Comparison of ENCODE assay signal across 14 cellular contexts in genomic region chr15:68552773-68553172, GRCh38. TPM values are rescaled to one million over a fixed set of nuclear protein-coding genes. Genes with fewer than 3 reads are reported as not detected.
A peak's percentile ranks its signal among the peaks of the same experiment; 100 is the strongest.
DNase-seq lines count a peak whose midpoint lies in the region; ATAC-seq and TF ChIP-seq lines count a peak whose summit lies in the region.
"Had no signal": no experiment of that assay in that cellular context is flagged by ENCODE, and none has a peak within 500 bp of the region (broad histone marks: within the 10 kb centered on the region; RNA-seq: fewer than 3 reads in every experiment).

No MANE protein-coding gene starts in this region.

- peaks cover 1% of the 10 kb centered on the region for H3K27me3 Mint-ChIP-seq in HFFc6 (ENCODE audit: insufficient read depth)
- peaks cover 47% of the 10 kb centered on the region for H3K27me3 Mint-ChIP-seq in activated CD8-positive, alpha-beta memory T cell treated with anti-CD3 and anti-CD28 coated beads, Interleukin-2, amount 10 ng/mL, durations not matched to agents 7 days and 5 days

- CTCF ChIA-PET in activated CD8-positive, alpha-beta memory T cell treated with anti-CD3 and anti-CD28 coated beads, Interleukin-2, amount 10 ng/mL, durations not matched to agents 7 days and 5 days (lab: Charles Lee) = interaction anchor here (0.9 to 7.6 kb wide), 5 partner anchors 16 to 323 kb away, joined by 3 to 134 read pairs (median 3); no protein-coding TSS in a partner anchor

- no peak for TF ChIP-seq CTCF in HFFc6 (IDR thresholded peaks at IDR 0.05)

- peak overlapping the region; percentile 45 for H3K27ac Mint-ChIP-seq in HFFc6
- H3K27ac Mint-ChIP-seq in activated CD8-positive, alpha-beta memory T cell treated with anti-CD3 and anti-CD28 coated beads, Interleukin-2, amount 10 ng/mL, durations not matched to agents 7 days and 5 days = no peak overlapping the region
- H3K27ac Mint-ChIP-seq: activated T-cell treated with anti-CD3 and anti-CD28 coated beads, Interleukin-2, amount 50 U/mL, for 24 hours; CD8-positive, alpha-beta memory T cell; stimulated activated naive CD8-positive, alpha-beta T cell treated with anti-CD3 and anti-CD28 coated beads, Interleukin-15, Interleukin-2, amounts not matched to agents 100 ng/mL and 50 ng/mL, for 24 hours had no signal

- DNase-seq in Ammon's horn (ENCODE audit: low spot score) (peak; percentile 89), HFFc6 (peak; percentile 48), caudate nucleus (lab: John Stamatoyannopoulos, UW) (peak in 56 of 61 donors; percentile 21 to 85 (median 58)), medulla oblongata (ENCODE audit: extremely low spot score) (peak; percentile 83), ACHN (no peak)
- DNase-seq in activated CD8-positive, alpha-beta memory T cell treated with anti-CD3 and anti-CD28 coated beads, Interleukin-2, amount 10 ng/mL, durations not matched to agents 7 days and 5 days = no peak
- DNase-seq: activated T-cell treated with anti-CD3 and anti-CD28 coated beads, Interleukin-2, amount 50 U/mL, for 24 hours; CD8-positive, alpha-beta memory T cell; pancreas; stimulated activated CD4-positive, alpha-beta T cell treated with anti-CD3 and anti-CD28 coated beads, Interleukin-2, amount 100 ng/mL, for 48 hours; WERI-Rb-1 had no signal

- H3K4me1 Mint-ChIP-seq in HFFc6 (ENCODE audit: low read depth) = peaks cover 22% of the 10 kb centered on the region
- peaks cover 10% of the 10 kb centered on the region for H3K4me1 Mint-ChIP-seq in activated CD8-positive, alpha-beta memory T cell treated with anti-CD3 and anti-CD28 coated beads, Interleukin-2, amount 10 ng/mL, durations not matched to agents 7 days and 5 days
- H3K4me1 Mint-ChIP-seq: CD8-positive, alpha-beta memory T cell had no signal

- H3K36me3 Mint-ChIP-seq in HFFc6 (ENCODE audit: low read depth) = no peaks in the 10 kb centered on the region
- no peaks in the 10 kb centered on the region for H3K36me3 Mint-ChIP-seq in activated CD8-positive, alpha-beta memory T cell treated with anti-CD3 and anti-CD28 coated beads, Interleukin-2, amount 10 ng/mL, durations not matched to agents 7 days and 5 days
- H3K36me3 Mint-ChIP-seq: CD8-positive, alpha-beta memory T cell had no signal

- in situ Hi-C loops in ACHN (cut with HindIII; ENCODE audit: low pct_ligation_motif_present, low pct_unique_long_range_greater_than_20kb, low sequenced_read_pairs) = no loop called here

- H3K9me3 Mint-ChIP-seq in HFFc6 = no peaks in the 10 kb centered on the region
- no peaks in the 10 kb centered on the region for H3K9me3 Mint-ChIP-seq in activated CD8-positive, alpha-beta memory T cell treated with anti-CD3 and anti-CD28 coated beads, Interleukin-2, amount 10 ng/mL, durations not matched to agents 7 days and 5 days (ENCODE audit: low read depth)
- H3K9me3 Mint-ChIP-seq: activated T-cell treated with anti-CD3 and anti-CD28 coated beads, Interleukin-2, amount 50 U/mL, for 24 hours; CD8-positive, alpha-beta memory T cell; stimulated activated naive CD8-positive, alpha-beta T cell treated with anti-CD3 and anti-CD28 coated beads, Interleukin-15, Interleukin-2, amounts not matched to agents 100 ng/mL and 50 ng/mL, for 24 hours had no signal

- no peak overlapping the region for H3K4me3 Mint-ChIP-seq in HFFc6
- no peak overlapping the region for H3K4me3 Mint-ChIP-seq in activated CD8-positive, alpha-beta memory T cell treated with anti-CD3 and anti-CD28 coated beads, Interleukin-2, amount 10 ng/mL, durations not matched to agents 7 days and 5 days
- H3K4me3 Mint-ChIP-seq: activated T-cell treated with anti-CD3 and anti-CD28 coated beads, Interleukin-2, amount 50 U/mL, for 24 hours; CD8-positive, alpha-beta memory T cell; stimulated activated naive CD8-positive, alpha-beta T cell treated with anti-CD3 and anti-CD28 coated beads, Interleukin-15, Interleukin-2, amounts not matched to agents 100 ng/mL and 50 ng/mL, for 24 hours had no signal

- ATAC-seq in HG03135 (IDR thresholded peaks at IDR 0.05; ENCODE audit: unreplicated experiment) (no peak), HG03439 (IDR thresholded peaks at IDR 0.05; ENCODE audit: unreplicated experiment) (no peak)
- ATAC-seq in activated CD8-positive, alpha-beta memory T cell treated with anti-CD3 and anti-CD28 coated beads, Interleukin-2, amount 10 ng/mL, durations not matched to agents 7 days and 5 days = no peak
- ATAC-seq: pancreas had no signal

- H3K27ac ChIP-seq in caudate nucleus (ENCODE audit: low read depth, low read length) = peak overlapping the region; percentile 8
- H3K27ac ChIP-seq: pancreas, WERI-Rb-1 had no signal

RNA-seq across cellular contexts. Expression of gene CORO2B, which starts 26.0 kb away (rescaled TPM):
- 10 to 100 TPM in 3 of 6 experiments, 1 to 10 TPM in 3; 9.3 to 11.0 (median 9.9) TPM for total RNA-seq in HFFc6 (2021; fragmentation: NEBNext Ultra II Directional; extraction: Animal tissue kit (Norgen Biotek cat#: 25700))
- total RNA-seq in activated CD8-positive, alpha-beta memory T cell treated with anti-CD3 and anti-CD28 coated beads, Interleukin-2, amount 10 ng/mL, durations not matched to agents 7 days and 5 days = not detected
- total RNA-seq: CD8-positive, alpha-beta memory T cell had no signal

Comparison
In these comparisons a context has a peak if more than half of its experiments do, and no peak if none do; other contexts are left out.
1. DNase-seq: peak in Ammon's horn (single experiment), HFFc6 (single experiment), caudate nucleus (56 of 61) and medulla oblongata (single experiment); none in ACHN (single experiment) and activated CD8-positive, alpha-beta memory T cell treated with anti-CD3 and anti-CD28 coated beads, Interleukin-2, amount 10 ng/mL, durations not matched to agents 7 days and 5 days (single experiment).
2. RNA of gene CORO2B, which starts 26.0 kb away (total RNA-seq): 9.3 to 11.0 TPM in HFFc6; not detected in activated CD8-positive, alpha-beta memory T cell treated with anti-CD3 and anti-CD28 coated beads, Interleukin-2, amount 10 ng/mL, durations not matched to agents 7 days and 5 days; every median in the first group is over 4 times any median in the second.